Comparison of ENCODE assay signal across 8 cellular contexts in the genomic region with DNA sequence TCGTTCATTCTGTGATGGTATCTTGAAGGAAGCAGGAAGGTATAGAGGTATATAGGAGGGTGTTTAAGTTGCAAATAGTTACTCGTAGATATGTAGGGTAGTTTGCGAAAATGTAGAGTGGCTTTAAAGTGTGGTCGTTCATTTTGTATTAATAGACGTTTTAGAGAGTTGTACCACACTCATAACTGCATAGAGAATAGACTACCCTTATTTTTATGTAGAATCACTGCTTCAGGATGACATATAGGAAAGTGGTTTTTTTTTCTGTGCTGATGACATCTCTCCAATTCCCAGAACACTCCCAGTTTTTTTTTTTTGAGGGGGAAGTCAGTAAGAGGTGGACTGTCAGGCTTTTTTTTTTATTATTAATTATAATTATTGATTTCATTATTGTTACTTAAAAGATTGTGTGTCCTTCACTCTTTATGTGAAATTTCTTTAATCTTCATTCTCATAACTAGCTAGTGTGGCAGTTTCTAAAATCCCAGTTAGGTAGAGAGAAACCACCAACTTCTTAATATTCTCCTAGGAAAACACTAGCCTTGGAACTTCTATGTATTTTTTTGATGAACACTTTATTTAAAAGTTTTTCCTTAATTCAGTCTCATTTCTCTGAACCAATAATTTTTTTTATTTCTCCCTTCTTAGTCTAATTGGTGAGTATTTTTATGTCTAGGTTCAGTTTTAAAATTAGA. TPM values are rescaled to one million over a fixed set of nuclear protein-coding genes. Genes with fewer than 3 reads are reported as not detected.
DNase-seq lines count a peak whose midpoint lies in the region; ATAC-seq and TF ChIP-seq lines count a peak whose summit lies in the region.

No MANE protein-coding gene starts in this region.

- H3K27ac ChIP-seq in right lobe of liver (peak overlapping the region; percentile 97 to 98 (median 97)), transverse colon (peak overlapping the region; percentile 96 to 99 (median 98))

- WGBS in right lobe of liver (ENCODE audit: insufficient coverage, low coverage, low lambda C conversion rate, missing lambda C conversion rate), result 0% methylated on average over 5 of the region's 5 CpGs
- WGBS in transverse colon (ENCODE audit: low coverage in 1 of 2), 2 donors, result 0 to 1% methylated on average over 5 of the region's 5 CpGs

- no peaks in the 10 kb centered on the region for H3K36me3 ChIP-seq in right lobe of liver
- no peaks in the 10 kb centered on the region for H3K36me3 ChIP-seq in transverse colon

- in situ Hi-C loops in astrocyte of the cerebellum (cut with HindIII; ENCODE audit: low sequenced_read_pairs) (no loop called here), transverse colon (cut with MboI; ENCODE audit: low pct_ligation_motif_present in 1 of 4, low pct_unique_long_range_greater_than_20kb in 1 of 4, low sequenced_read_pairs in 3 of 4) (no loop called here)

- H3K4me3 Mint-ChIP-seq in activated naive CD4-positive, alpha-beta T cell treated with anti-CD3 and anti-CD28 coated beads for 36 hours, result peak overlapping the region; percentile 95

- H3K4me1 ChIP-seq in right lobe of liver (peaks cover 0 to 54% (median 26%) of the 10 kb centered on the region in 4 donors), transverse colon (peaks cover 48 to 80% (median 66%) of the 10 kb centered on the region in 4 donors)

- peak overlapping the region; percentile 97 for H3K27ac Mint-ChIP-seq in activated naive CD4-positive, alpha-beta T cell treated with anti-CD3 and anti-CD28 coated beads for 36 hours

- intact Hi-C loops in activated naive CD4-positive, alpha-beta T cell treated with anti-CD3 and anti-CD28 coated beads for 36 hours (cut with micrococcal nuclease), result loop anchor here (1.0 to 10.0 kb wide), 3 partner anchors 8 to 287 kb away; no protein-coding TSS in a partner anchor
- intact Hi-C loops in right lobe of liver (cut with DNase I), result no loop called here
- intact Hi-C loops in transverse colon (cut with DNase I; ENCODE audit: low total_unique reads), result loop anchor here (5.0 kb wide), 1 partner anchor 134 kb away; the partner anchor contains the start of gene SLC35F5

- TF ChIP-seq EP300 in transverse colon (IDR thresholded peaks at IDR 0.05; ENCODE audit: low read depth), result no peak

- CTCF ChIA-PET in activated naive CD4-positive, alpha-beta T cell treated with anti-CD3 and anti-CD28 coated beads for 36 hours (lab: Charles Lee), result interaction anchor here (1.1 kb wide), 1 partner anchor 12 kb away, joined by 3 read pairs; no protein-coding TSS in a partner anchor

- ATAC-seq in right lobe of liver (no peak), HG03108 (IDR thresholded peaks at IDR 0.05; ENCODE audit: unreplicated experiment) (no peak), GM21367 (IDR thresholded peaks at IDR 0.05; ENCODE audit: unreplicated experiment) (no peak)

- peaks cover 70% of the 10 kb centered on the region for H3K36me3 Mint-ChIP-seq in activated naive CD4-positive, alpha-beta T cell treated with anti-CD3 and anti-CD28 coated beads for 36 hours (ENCODE audit: low read depth)

- TF ChIP-seq CTCF in astrocyte of the cerebellum (IDR thresholded peaks at IDR 0.05; ENCODE audit: low read depth, low read length, missing control alignments), result no peak
- no peak for TF ChIP-seq CTCF in right lobe of liver (IDR thresholded peaks at IDR 0.05)
- no peak for TF ChIP-seq CTCF in transverse colon (IDR thresholded peaks at IDR 0.05)

- no peaks in the 10 kb centered on the region for H3K9me3 Mint-ChIP-seq in activated naive CD4-positive, alpha-beta T cell treated with anti-CD3 and anti-CD28 coated beads for 36 hours

- TF ChIP-seq POLR2A in right lobe of liver (IDR thresholded peaks at IDR 0.05) (no peak), transverse colon (IDR thresholded peaks at IDR 0.05) (no peak)

- H3K9me3 ChIP-seq in right lobe of liver (no peaks in the 10 kb centered on the region), transverse colon (no peaks in the 10 kb centered on the region)

- H3K4me3 ChIP-seq in astrocyte of the cerebellum (ENCODE audit: low read depth, low read length) (peak overlapping the region; percentile 88), right lobe of liver (peak overlapping the region; percentile 87 to 94 (median 93)), transverse colon (peak overlapping the region; percentile 71 to 96 (median 90))

- no peak for DNase-seq in activated naive CD4-positive, alpha-beta T cell treated with anti-CD3 and anti-CD28 coated beads for 36 hours
- DNase-seq in activated naive CD4-positive, alpha-beta T cell treated with Interleukin-2 at 50 U/mL for 16 hours, result no peak
- no peak for DNase-seq in astrocyte of the cerebellum (ENCODE audit: low read depth)
- DNase-seq in right lobe of liver, result no peak
- DNase-seq in transverse colon, result no peak
- DNase-seq in T-helper 9 cell, result no peak

- peaks cover 70% of the 10 kb centered on the region for H3K4me1 Mint-ChIP-seq in activated naive CD4-positive, alpha-beta T cell treated with anti-CD3 and anti-CD28 coated beads for 36 hours (ENCODE audit: low read depth)

- H3K27me3 ChIP-seq in right lobe of liver (no peaks in the 10 kb centered on the region), transverse colon (no peaks in the 10 kb centered on the region)

- no peaks in the 10 kb centered on the region for H3K27me3 Mint-ChIP-seq in activated naive CD4-positive, alpha-beta T cell treated with anti-CD3 and anti-CD28 coated beads for 36 hours (ENCODE audit: low read depth)

RNA-seq across cellular contexts. Expression of gene ACTR3, which starts 1.5 kb away (rescaled TPM):
- 100 to 1,000 TPM; 516 to 536 TPM for total RNA-seq in activated naive CD4-positive, alpha-beta T cell treated with anti-CD3 and anti-CD28 coated beads for 36 hours
- total RNA-seq in right lobe of liver (100 to 1,000 TPM in 1 of 6 experiments, 10 to 100 TPM in 5; 44.1 to 108 (median 66.2) TPM), transverse colon (100 to 1,000 TPM in 2 of 4 donors, 10 to 100 TPM in 2; 68.8 to 143 (median 114) TPM)

Comparison
In these comparisons a context has a peak if more than half of its experiments do, and no peak if none do; other contexts are left out.
1. intact Hi-C loops: an anchor here in activated naive CD4-positive, alpha-beta T cell treated with anti-CD3 and anti-CD28 coated beads for 36 hours (1.0 to 10.0 kb wide) and transverse colon (5.0 kb wide); none called in right lobe of liver.